In genomic region chr14:91207008-91207407, GRCh38 we compare ENCODE assay signal across 20 cellular contexts. TPM values are rescaled to one million over a fixed set of nuclear protein-coding genes. Genes with fewer than 3 reads are reported as not detected.
DNase-seq lines count a peak whose midpoint lies in the region; ATAC-seq lines count a peak whose summit lies in the region.
"Had no signal": no experiment of that assay in that cellular context is flagged by ENCODE, and none has a peak within 500 bp of the region (broad histone marks: within the 10 kb centered on the region; RNA-seq: fewer than 3 reads in every experiment).

No MANE protein-coding gene starts in this region.

- peak overlapping the region; percentile 43 for H3K27ac Mint-ChIP-seq in T-helper 1 cell treated with Interleukin-12 subunit alpha and Interleukin-12 subunit beta and Interleukin-4 antibody, amounts not matched to agents 30 μg/mL and 1 μg/mL, for 36 hours
- peak overlapping the region; percentile 47 for H3K27ac Mint-ChIP-seq in activated naive CD8-positive, alpha-beta T cell
- no peak overlapping the region for H3K27ac Mint-ChIP-seq in activated naive CD8-positive, alpha-beta T cell treated with anti-CD3 and anti-CD28 coated beads for 36 hours
- H3K27ac Mint-ChIP-seq in activated T-helper 2 cell treated with anti-CD3 and anti-CD28 coated beads, Interferon-gamma antibody, Interleukin-2, Interleukin-4, amounts not matched to agents 10 μg/mL and 5 μg/mL and 100 μg/mL, durations not matched to agents 14 hours and 24 hours and 36 hours, result peak overlapping the region; percentile 79
- peak overlapping the region in 1 of 2 donors; percentile 74 for H3K27ac Mint-ChIP-seq in T-cell
- H3K27ac Mint-ChIP-seq: HFFc6 had no signal

- DNase-seq in T-helper 1 cell, result no peak
- DNase-seq in activated naive CD8-positive, alpha-beta T cell treated with anti-CD3 and anti-CD28 coated beads for 36 hours, result no peak
- DNase-seq in activated T-helper 2 cell treated with anti-CD3 and anti-CD28 coated beads, Interferon-gamma antibody, Interleukin-2, Interleukin-4, amounts not matched to agents 10 μg/mL and 5 μg/mL and 100 μg/mL, durations not matched to agents 14 hours and 24 hours and 36 hours (ENCODE audit: low spot score), result no peak
- no peak for DNase-seq in T-cell
- DNase-seq: AML-193, COR-L47, DMS 273 treated with DMSO at 0.1 percent for 48 hours, DND-41, H7, HFFc6, NCI-H1436, NCI-H1930, NCI-H226, NCI-H524, NCI-H82, RPMI8226 had no signal

- no peaks in the 10 kb centered on the region for H3K27me3 Mint-ChIP-seq in T-helper 1 cell treated with Interleukin-12 subunit alpha and Interleukin-12 subunit beta and Interleukin-4 antibody, amounts not matched to agents 30 μg/mL and 1 μg/mL, for 36 hours (ENCODE audit: low read depth)
- no peaks in the 10 kb centered on the region for H3K27me3 Mint-ChIP-seq in activated naive CD8-positive, alpha-beta T cell
- H3K27me3 Mint-ChIP-seq in activated naive CD8-positive, alpha-beta T cell treated with anti-CD3 and anti-CD28 coated beads for 36 hours, result no peaks in the 10 kb centered on the region
- no peaks in the 10 kb centered on the region for H3K27me3 Mint-ChIP-seq in activated T-helper 2 cell treated with anti-CD3 and anti-CD28 coated beads, Interferon-gamma antibody, Interleukin-2, Interleukin-4, amounts not matched to agents 10 μg/mL and 5 μg/mL and 100 μg/mL, durations not matched to agents 14 hours and 24 hours and 36 hours (ENCODE audit: low read depth)
- H3K27me3 Mint-ChIP-seq in T-cell, result no peaks in the 10 kb centered on the region

- CTCF ChIA-PET in T-cell (lab: Charles Lee), result interaction anchor here (0.6 kb wide), 4 partner anchors 12 to 45 kb away, joined by 4 to 6 read pairs (median 4); no protein-coding TSS in a partner anchor

- peaks cover 39% of the 10 kb centered on the region for H3K4me1 Mint-ChIP-seq in T-helper 1 cell treated with Interleukin-12 subunit alpha and Interleukin-12 subunit beta and Interleukin-4 antibody, amounts not matched to agents 30 μg/mL and 1 μg/mL, for 36 hours (ENCODE audit: low read depth)
- peaks cover 24% of the 10 kb centered on the region for H3K4me1 Mint-ChIP-seq in activated naive CD8-positive, alpha-beta T cell (ENCODE audit: low read depth)
- peaks cover 20% of the 10 kb centered on the region for H3K4me1 Mint-ChIP-seq in activated naive CD8-positive, alpha-beta T cell treated with anti-CD3 and anti-CD28 coated beads for 36 hours
- H3K4me1 Mint-ChIP-seq in activated T-helper 2 cell treated with anti-CD3 and anti-CD28 coated beads, Interferon-gamma antibody, Interleukin-2, Interleukin-4, amounts not matched to agents 10 μg/mL and 5 μg/mL and 100 μg/mL, durations not matched to agents 14 hours and 24 hours and 36 hours (ENCODE audit: low read depth), result peaks cover 32% of the 10 kb centered on the region
- H3K4me1 Mint-ChIP-seq in T-cell, result peaks cover 15 to 35% (median 17%) of the 10 kb centered on the region in 3 donors

- ATAC-seq in T-cell (replicated peaks in 1 of 4), result no peak
- no peak for ATAC-seq in GM21360 (IDR thresholded peaks at IDR 0.05; ENCODE audit: unreplicated experiment)
- no peak for ATAC-seq in GM21390 (IDR thresholded peaks at IDR 0.05; ENCODE audit: unreplicated experiment)

- H3K36me3 Mint-ChIP-seq in T-helper 1 cell treated with Interleukin-12 subunit alpha and Interleukin-12 subunit beta and Interleukin-4 antibody, amounts not matched to agents 30 μg/mL and 1 μg/mL, for 36 hours (ENCODE audit: low read depth), result peaks cover 66% of the 10 kb centered on the region
- H3K36me3 Mint-ChIP-seq in activated naive CD8-positive, alpha-beta T cell, result peaks cover 20% of the 10 kb centered on the region
- peaks cover 69% of the 10 kb centered on the region for H3K36me3 Mint-ChIP-seq in activated naive CD8-positive, alpha-beta T cell treated with anti-CD3 and anti-CD28 coated beads for 36 hours
- H3K36me3 Mint-ChIP-seq in activated T-helper 2 cell treated with anti-CD3 and anti-CD28 coated beads, Interferon-gamma antibody, Interleukin-2, Interleukin-4, amounts not matched to agents 10 μg/mL and 5 μg/mL and 100 μg/mL, durations not matched to agents 14 hours and 24 hours and 36 hours (ENCODE audit: low read depth), result peaks cover 85% of the 10 kb centered on the region
- H3K36me3 Mint-ChIP-seq in T-cell, result peaks cover 50% of the 10 kb centered on the region

- H3K9me3 Mint-ChIP-seq in T-helper 1 cell treated with Interleukin-12 subunit alpha and Interleukin-12 subunit beta and Interleukin-4 antibody, amounts not matched to agents 30 μg/mL and 1 μg/mL, for 36 hours, result no peaks in the 10 kb centered on the region
- no peaks in the 10 kb centered on the region for H3K9me3 Mint-ChIP-seq in activated naive CD8-positive, alpha-beta T cell (ENCODE audit: low read depth)
- H3K9me3 Mint-ChIP-seq in activated naive CD8-positive, alpha-beta T cell treated with anti-CD3 and anti-CD28 coated beads for 36 hours, result no peaks in the 10 kb centered on the region
- H3K9me3 Mint-ChIP-seq in activated T-helper 2 cell treated with anti-CD3 and anti-CD28 coated beads, Interferon-gamma antibody, Interleukin-2, Interleukin-4, amounts not matched to agents 10 μg/mL and 5 μg/mL and 100 μg/mL, durations not matched to agents 14 hours and 24 hours and 36 hours, result no peaks in the 10 kb centered on the region
- no peaks in the 10 kb centered on the region for H3K9me3 Mint-ChIP-seq in T-cell
- H3K9me3 Mint-ChIP-seq: HFFc6 had no signal

- POLR2A ChIA-PET in T-cell (lab: Charles Lee), result interaction anchor here in 1 of 2 donors (0.6 kb wide), 2 partner anchors 149 to 227 kb away, joined by 3 to 4 read pairs; no protein-coding TSS in a partner anchor

- peak overlapping the region; percentile 22 for H3K4me3 Mint-ChIP-seq in T-helper 1 cell treated with Interleukin-12 subunit alpha and Interleukin-12 subunit beta and Interleukin-4 antibody, amounts not matched to agents 30 μg/mL and 1 μg/mL, for 36 hours
- H3K4me3 Mint-ChIP-seq in activated naive CD8-positive, alpha-beta T cell, result no peak overlapping the region
- no peak overlapping the region for H3K4me3 Mint-ChIP-seq in activated naive CD8-positive, alpha-beta T cell treated with anti-CD3 and anti-CD28 coated beads for 36 hours
- peak overlapping the region; percentile 37 for H3K4me3 Mint-ChIP-seq in activated T-helper 2 cell treated with anti-CD3 and anti-CD28 coated beads, Interferon-gamma antibody, Interleukin-2, Interleukin-4, amounts not matched to agents 10 μg/mL and 5 μg/mL and 100 μg/mL, durations not matched to agents 14 hours and 24 hours and 36 hours (ENCODE audit: low read depth)
- no peak overlapping the region for H3K4me3 Mint-ChIP-seq in T-cell
- H3K4me3 Mint-ChIP-seq: HFFc6 had no signal

- intact Hi-C loops in activated T-helper 2 cell treated with anti-CD3 and anti-CD28 coated beads, Interferon-gamma antibody, Interleukin-2, Interleukin-4, amounts not matched to agents 10 μg/mL and 5 μg/mL and 100 μg/mL, durations not matched to agents 14 hours and 24 hours and 36 hours (cut with micrococcal nuclease), result loop anchor here (2.0 kb wide), 1 partner anchor 22 kb away; no protein-coding TSS in a partner anchor

RNA-seq across cellular contexts. Expression of gene GPR68, which starts 37.5 kb away (rescaled TPM):
- 10 to 100 TPM; 14.0 to 14.4 TPM for total RNA-seq in activated naive CD8-positive, alpha-beta T cell treated with anti-CD3 and anti-CD28 coated beads for 36 hours
- 5.7 and 6.0 TPM in 2 replicates for total RNA-seq in activated T-helper 2 cell treated with anti-CD3 and anti-CD28 coated beads, Interferon-gamma antibody, Interleukin-2, Interleukin-4, amounts not matched to agents 10 μg/mL and 5 μg/mL and 100 μg/mL, durations not matched to agents 14 hours and 24 hours and 36 hours
- 10 to 100 TPM in 3 of 5 donors, 1 to 10 TPM in 2; 3.0 to 16.4 (median 10.0) TPM for total RNA-seq in T-cell

Comparison
In these comparisons a context has a peak if more than half of its experiments do, and no peak if none do; other contexts are left out.
1. H3K4me3 Mint-ChIP-seq: peak in T-helper 1 cell treated with Interleukin-12 subunit alpha and Interleukin-12 subunit beta and Interleukin-4 antibody, amounts not matched to agents 30 μg/mL and 1 μg/mL, for 36 hours (single experiment) and activated T-helper 2 cell treated with anti-CD3 and anti-CD28 coated beads, Interferon-gamma antibody, Interleukin-2, Interleukin-4, amounts not matched to agents 10 μg/mL and 5 μg/mL and 100 μg/mL, durations not matched to agents 14 hours and 24 hours and 36 hours (single experiment); none in activated naive CD8-positive, alpha-beta T cell (single experiment), activated naive CD8-positive, alpha-beta T cell treated with anti-CD3 and anti-CD28 coated beads for 36 hours (single experiment) and T-cell (0 of 3).